In the genomic region with DNA sequence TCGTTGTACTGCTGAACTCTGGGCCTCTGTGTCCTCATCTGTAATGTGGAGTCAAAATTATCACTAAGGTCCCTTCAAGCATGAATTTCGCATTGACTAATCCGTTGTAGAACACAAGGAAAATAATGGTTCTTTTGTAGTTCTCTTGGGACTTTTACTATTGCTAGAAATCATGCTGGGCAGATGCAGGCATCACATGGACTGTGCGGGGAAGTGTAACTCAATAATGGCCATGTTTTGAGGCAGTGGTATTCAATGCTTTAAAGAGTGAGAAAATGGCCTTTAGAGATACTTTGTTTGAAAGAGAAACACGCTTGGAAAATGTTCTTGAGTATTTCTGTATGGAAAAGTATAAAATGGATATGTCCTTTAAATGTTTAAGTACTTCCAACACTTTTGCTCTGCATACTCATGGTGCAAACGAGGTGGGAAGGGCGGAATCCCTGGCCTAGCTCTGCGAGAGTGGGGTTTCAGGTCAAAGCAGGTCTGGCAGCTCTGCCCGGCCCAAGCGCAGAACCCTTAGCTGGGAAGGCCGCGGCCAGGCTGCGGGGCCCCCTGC, we compare ENCODE assay signal across 9 cellular contexts.
DNase-seq lines count a peak whose midpoint lies in the region; ATAC-seq and TF ChIP-seq lines count a peak whose summit lies in the region.
"Had no signal": no experiment of that assay in that cellular context is flagged by ENCODE, and none has a peak within 500 bp of the region (broad histone marks: within the 10 kb centered on the region; RNA-seq: fewer than 3 reads in every experiment).

No MANE protein-coding gene starts in this region.

- H3K4me3 ChIP-seq in WI38 (ENCODE audit: low read depth, low read length): peak overlapping the region; percentile 58
- H3K4me3 ChIP-seq in iPS-15b (ENCODE audit: low read depth, low read length): peak overlapping the region; percentile 65
- peak overlapping the region; percentile 45 to 76 (median 54) for H3K4me3 ChIP-seq in spleen

- H3K36me3 Mint-ChIP-seq in T-helper 2 cell treated with Interferon-gamma antibody and Interleukin-4, amounts not matched to agents 5 μg/mL and 100 μg/mL, for 36 hours (ENCODE audit: low read depth): peaks cover 4% of the 10 kb centered on the region

- DNase-seq in T-helper 2 cell treated with Interferon-gamma antibody and Interleukin-4, amounts not matched to agents 5 μg/mL and 100 μg/mL, for 36 hours (ENCODE audit: low spot score): no peak
- DNase-seq in T-helper 2 cell: no peak
- DNase-seq in spleen: no peak
- no peak for DNase-seq in activated effector memory CD4-positive, alpha-beta T cell treated with anti-CD3 and anti-CD28 coated beads, Interleukin-2, amount 50 U/mL, for 16 hours
- no peak for DNase-seq in NCI-H774 (lab: John Stamatoyannopoulos, UW)
- DNase-seq: DND-41 had no signal

- no peaks in the 10 kb centered on the region for H3K9me3 ChIP-seq in iPS-15b (ENCODE audit: control insufficient read depth, insufficient read depth, low read length)
- H3K9me3 ChIP-seq in spleen: no peaks in the 10 kb centered on the region

- intact Hi-C loops in spleen (cut with DNase I; ENCODE audit: low total_unique reads): no loop called here

- H3K27me3 ChIP-seq in iPS-15b (ENCODE audit: control insufficient read depth, insufficient read depth, low read length) (peaks cover 15% of the 10 kb centered on the region), spleen (replicated peaks in 1 of 7) (peaks cover 0 to 19% (median 7%) of the 10 kb centered on the region in 7 donors)

- H3K9me3 Mint-ChIP-seq in T-helper 2 cell treated with Interferon-gamma antibody and Interleukin-4, amounts not matched to agents 5 μg/mL and 100 μg/mL, for 36 hours: no peaks in the 10 kb centered on the region

- no peak overlapping the region for H3K9ac ChIP-seq in iPS-15b (ENCODE audit: low read depth, low read length)

- no peak for TF ChIP-seq POLR2A in spleen (IDR thresholded peaks at IDR 0.05)

- TF ChIP-seq CTCF in WI38 (IDR thresholded peaks at IDR 0.05; ENCODE audit: low read depth, low read length) (no peak), spleen (IDR thresholded peaks at IDR 0.05 in 8 of 11, conservative IDR thresholded peaks at IDR 0.05 in 3 of 11) (peak in 2 of 11 experiments; percentile 47 to 56)

- peak overlapping the region in 7 of 8 donors; percentile 58 to 82 (median 70) for H3K27ac ChIP-seq in spleen

- no peak overlapping the region for H3K27ac Mint-ChIP-seq in T-helper 2 cell treated with Interferon-gamma antibody and Interleukin-4, amounts not matched to agents 5 μg/mL and 100 μg/mL, for 36 hours

- peak overlapping the region; percentile 62 for H3K4me3 Mint-ChIP-seq in T-helper 2 cell treated with Interferon-gamma antibody and Interleukin-4, amounts not matched to agents 5 μg/mL and 100 μg/mL, for 36 hours

- ATAC-seq in activated CD4-positive, CD25-positive, alpha-beta regulatory T cell treated with anti-CD3 and anti-CD28 coated beads, Interleukin-2, amount 50 U/mL, for 24 hours: no peak

- H3K36me3 ChIP-seq in iPS-15b (ENCODE audit: control insufficient read depth, insufficient read depth, low read length): no peaks in the 10 kb centered on the region
- no peaks in the 10 kb centered on the region for H3K36me3 ChIP-seq in spleen

- H3K4me1 ChIP-seq in iPS-15b (ENCODE audit: control insufficient read depth, insufficient read depth, low read length) (peaks cover 7% of the 10 kb centered on the region), spleen (peaks cover 0 to 35% (median 20%) of the 10 kb centered on the region in 6 donors)

- peaks cover 5% of the 10 kb centered on the region for H3K4me1 Mint-ChIP-seq in T-helper 2 cell treated with Interferon-gamma antibody and Interleukin-4, amounts not matched to agents 5 μg/mL and 100 μg/mL, for 36 hours (ENCODE audit: low read depth)

- WGBS in spleen, 5 donors: 40 to 49% (median 45%) methylated on average over 13 of the region's 13 CpGs

- peaks cover 34% of the 10 kb centered on the region for H3K27me3 Mint-ChIP-seq in T-helper 2 cell treated with Interferon-gamma antibody and Interleukin-4, amounts not matched to agents 5 μg/mL and 100 μg/mL, for 36 hours (ENCODE audit: low read depth)
